8 cellular contexts compared by ENCODE assay signal in the genomic region with DNA sequence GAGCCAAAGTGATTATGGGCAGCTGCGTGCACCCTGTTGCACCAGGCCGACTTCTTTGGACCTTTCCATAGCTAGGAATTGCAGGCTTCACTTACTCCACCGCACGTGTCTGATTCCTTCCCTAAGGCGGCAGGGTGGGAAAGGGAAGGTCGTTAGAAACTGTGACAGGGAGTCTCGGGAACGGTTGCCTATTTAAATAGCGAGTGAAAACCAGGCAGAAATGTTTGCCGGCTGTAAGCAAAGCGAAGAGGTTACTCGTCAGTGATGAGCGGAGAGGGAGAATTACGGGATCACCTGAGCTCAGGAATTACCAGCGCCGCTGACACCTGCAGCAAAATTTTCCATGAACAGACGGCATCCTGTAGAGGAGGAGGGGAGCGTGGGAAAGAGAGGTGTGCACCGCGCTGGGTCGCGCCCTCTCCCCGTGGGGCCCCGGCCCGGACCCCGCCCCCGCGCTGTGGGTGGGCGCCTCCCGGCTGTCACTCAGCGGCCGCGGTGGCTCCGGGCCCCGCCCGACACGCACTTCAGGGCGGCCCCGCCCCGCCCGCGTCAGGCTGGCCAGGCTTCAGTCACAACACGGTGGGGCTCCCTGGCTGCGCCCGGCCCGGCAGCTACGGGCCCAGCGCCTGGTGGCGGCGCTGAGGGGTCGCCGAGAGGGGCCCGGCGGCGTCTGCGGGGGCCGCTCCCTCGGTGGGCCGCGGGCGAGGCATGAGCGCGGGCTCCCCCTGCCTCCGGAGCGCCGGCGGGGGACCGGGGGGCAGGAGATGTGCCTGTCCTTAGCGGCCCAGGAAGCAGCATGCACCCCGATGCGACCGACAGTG. TPM values are rescaled to one million over a fixed set of nuclear protein-coding genes. Genes with fewer than 3 reads are reported as not detected.
DNase-seq lines count a peak whose midpoint lies in the region; ATAC-seq and TF ChIP-seq lines count a peak whose summit lies in the region.

A gene (plus strand): TSS at position 568 of the 821 bp plus-strand sequence. CDS start 229 bp downstream, at position 797.

- H3K4me1 ChIP-seq in left lung, result peaks cover 6 to 27% of the 10 kb centered on the region in 2 donors

- H3K4me3 Mint-ChIP-seq in dendritic cell treated with granulocyte-macrophage colony-stimulating factor and Interleukin-4, amounts not matched to agents 40 ng/mL and 50 ng/mL, for 4 days, result peak within 1 kb of the TSS; percentile 80

- peak within 1 kb of the TSS; percentile 50 to 58 for H3K4me3 ChIP-seq in left lung

- no peaks in the 10 kb centered on the region for H3K36me3 ChIP-seq in left lung

- peaks cover 43% of the 10 kb centered on the region for H3K4me1 Mint-ChIP-seq in dendritic cell treated with granulocyte-macrophage colony-stimulating factor and Interleukin-4, amounts not matched to agents 40 ng/mL and 50 ng/mL, for 4 days (ENCODE audit: low read depth)

- H3K9me3 ChIP-seq in left lung, result no peaks in the 10 kb centered on the region

- no peaks in the 10 kb centered on the region for H3K9me3 Mint-ChIP-seq in dendritic cell treated with granulocyte-macrophage colony-stimulating factor and Interleukin-4, amounts not matched to agents 40 ng/mL and 50 ng/mL, for 4 days

- peaks cover 64% of the 10 kb centered on the region for H3K27me3 Mint-ChIP-seq in dendritic cell treated with granulocyte-macrophage colony-stimulating factor and Interleukin-4, amounts not matched to agents 40 ng/mL and 50 ng/mL, for 4 days

- intact Hi-C loops in dendritic cell treated with granulocyte-macrophage colony-stimulating factor and Interleukin-4, amounts not matched to agents 40 ng/mL and 50 ng/mL, for 4 days (cut with micrococcal nuclease), result loop anchor here (10.0 kb wide), 4 partner anchors 186 to 856 kb away; a partner anchor contains a TSS
- intact Hi-C loops in left lung (cut with DNase I), result no loop called here

- H3K36me3 Mint-ChIP-seq in dendritic cell treated with granulocyte-macrophage colony-stimulating factor and Interleukin-4, amounts not matched to agents 40 ng/mL and 50 ng/mL, for 4 days (ENCODE audit: low read depth), result no peaks in the 10 kb centered on the region

- peak; percentile 65 for ATAC-seq in GM18517 (IDR thresholded peaks at IDR 0.05; ENCODE audit: unreplicated experiment)
- peak; percentile 78 for ATAC-seq in HG03039 (IDR thresholded peaks at IDR 0.05; ENCODE audit: unreplicated experiment)
- ATAC-seq in left lung, result peak; percentile 94

- H3K27me3 ChIP-seq in left lung, result peaks cover 0 to 67% of the 10 kb centered on the region in 2 donors

- no peak for TF ChIP-seq CTCF in left lung (IDR thresholded peaks at IDR 0.05)

- H3K27ac Mint-ChIP-seq in dendritic cell treated with granulocyte-macrophage colony-stimulating factor and Interleukin-4, amounts not matched to agents 40 ng/mL and 50 ng/mL, for 4 days, result peak within 1 kb of the TSS; percentile 70

- peak; percentile 86 for DNase-seq in 8988T
- DNase-seq in NCI-H345 (lab: John Stamatoyannopoulos, UW), result peak; percentile 87
- peak; percentile 72 to 73 for DNase-seq in activated CD4-positive, alpha-beta T cell treated with anti-CD3 and anti-CD28 coated beads, Interleukin-2, amount 50 U/mL, for 24 hours (ENCODE audit: low read depth in 1 of 2, low spot score in 1 of 2)
- peak; percentile 88 to 95 for DNase-seq in left lung
- DNase-seq in stimulated activated CD4-positive, alpha-beta T cell treated with anti-CD3 and anti-CD28 coated beads, Interleukin-4, amount 100 ng/mL, for 1 hour, result peak; percentile 90

- peak within 1 kb of the TSS; percentile 78 to 92 for H3K27ac ChIP-seq in left lung

RNA-seq across cellular contexts. Expression of the gene that starts here (rescaled TPM):
- total RNA-seq in left lung, result 100 to 1,000 TPM in 1 of 2 donors, 10 to 100 TPM in 1; 65.8 to 122 TPM

Comparison
In these comparisons a context has a peak if more than half of its experiments do, and no peak if none do; other contexts are left out.
1. Peak in every context shown above with its lines: DNase-seq, ATAC-seq, H3K4me3 ChIP-seq and H3K27ac ChIP-seq.